13 cellular contexts compared by ENCODE assay signal in the genomic region with DNA sequence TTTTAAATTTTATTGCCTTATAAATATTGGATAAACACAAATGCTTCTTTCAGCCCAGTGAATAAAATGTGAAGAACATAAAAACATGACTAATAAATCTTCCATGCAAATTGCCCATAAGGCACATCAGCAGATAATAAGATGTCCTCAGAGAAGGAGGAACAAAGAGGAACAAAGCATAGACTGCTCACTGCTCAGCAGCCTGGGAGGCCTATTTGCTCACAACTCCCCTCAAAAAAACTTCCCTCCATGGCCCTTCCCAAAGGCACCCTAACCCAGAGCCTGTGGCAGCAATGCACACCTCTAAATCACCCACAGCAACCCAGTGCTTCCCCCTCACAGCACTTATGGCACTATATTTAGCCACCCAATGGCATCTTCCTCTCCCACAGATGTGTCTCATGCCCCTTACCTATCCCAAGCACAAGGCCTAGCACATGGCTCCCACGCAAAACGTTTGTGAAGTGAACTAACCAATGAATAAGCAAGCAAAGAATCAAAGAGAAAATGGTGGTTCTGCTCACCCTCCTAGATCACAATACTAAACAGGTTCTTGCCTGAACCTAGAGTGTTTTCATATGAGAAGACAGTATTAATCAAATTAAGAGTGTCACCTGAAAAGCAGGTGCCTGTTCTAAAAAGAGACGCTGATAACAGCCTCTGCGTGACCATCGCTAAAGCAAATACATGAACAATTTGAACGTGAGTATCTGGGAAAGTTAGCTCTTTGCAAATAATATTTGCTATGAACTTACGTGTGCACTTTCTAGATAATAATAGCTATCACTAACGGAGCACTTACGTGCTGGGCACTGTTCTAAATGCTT.
DNase-seq lines count a peak whose midpoint lies in the region; TF ChIP-seq lines count a peak whose summit lies in the region.
"Had no signal": no experiment of that assay in that cellular context is flagged by ENCODE, and none has a peak within 500 bp of the region (broad histone marks: within the 10 kb centered on the region; RNA-seq: fewer than 3 reads in every experiment).

No MANE protein-coding gene starts in this region.

- DNase-seq in NCI-H510A treated with DMSO at 0.1 percent for 48 hours (lab: John Stamatoyannopoulos, UW) = peak; percentile 28
- no peak for DNase-seq in NCI-H510A (lab: John Stamatoyannopoulos, UW)
- DNase-seq in NCI-H1436 treated with DMSO at 0.1 percent for 48 hours (lab: John Stamatoyannopoulos, UW) = peak; percentile 38
- DNase-seq in putamen (ENCODE audit: low spot score) = peak; percentile 63
- no peak for DNase-seq in LoVo (ENCODE audit: low spot score)
- DNase-seq in effector CD4-positive, alpha-beta T cell = no peak
- no peak for DNase-seq in NCI-H2107 treated with DMSO at 0.1 percent for 48 hours (lab: John Stamatoyannopoulos, UW; ENCODE audit: unreplicated experiment)
- DNase-seq: activated CD4-positive, alpha-beta memory T cell treated with anti-CD3 and anti-CD28 coated beads, Interleukin-2, amount 10 ng/mL, durations not matched to agents 7 days and 5 days; GOT3; NCI-H1694 had no signal

- peak overlapping the region; percentile 87 for H3K27ac ChIP-seq in VCaP
- H3K27ac ChIP-seq: A549, SK-N-MC had no signal

- TF ChIP-seq CTCF in VCaP (conservative IDR thresholded peaks at IDR 0.05) = no peak

Comparison
In these comparisons a context has a peak if more than half of its experiments do, and no peak if none do; other contexts are left out.
1. DNase-seq: peak in NCI-H510A treated with DMSO at 0.1 percent for 48 hours (single experiment), NCI-H1436 treated with DMSO at 0.1 percent for 48 hours (single experiment) and putamen (single experiment); none in NCI-H510A (single experiment), LoVo (single experiment), effector CD4-positive, alpha-beta T cell (single experiment) and NCI-H2107 treated with DMSO at 0.1 percent for 48 hours (single experiment).